Comparison of ENCODE assay signal across 9 cellular contexts in the genomic region with DNA sequence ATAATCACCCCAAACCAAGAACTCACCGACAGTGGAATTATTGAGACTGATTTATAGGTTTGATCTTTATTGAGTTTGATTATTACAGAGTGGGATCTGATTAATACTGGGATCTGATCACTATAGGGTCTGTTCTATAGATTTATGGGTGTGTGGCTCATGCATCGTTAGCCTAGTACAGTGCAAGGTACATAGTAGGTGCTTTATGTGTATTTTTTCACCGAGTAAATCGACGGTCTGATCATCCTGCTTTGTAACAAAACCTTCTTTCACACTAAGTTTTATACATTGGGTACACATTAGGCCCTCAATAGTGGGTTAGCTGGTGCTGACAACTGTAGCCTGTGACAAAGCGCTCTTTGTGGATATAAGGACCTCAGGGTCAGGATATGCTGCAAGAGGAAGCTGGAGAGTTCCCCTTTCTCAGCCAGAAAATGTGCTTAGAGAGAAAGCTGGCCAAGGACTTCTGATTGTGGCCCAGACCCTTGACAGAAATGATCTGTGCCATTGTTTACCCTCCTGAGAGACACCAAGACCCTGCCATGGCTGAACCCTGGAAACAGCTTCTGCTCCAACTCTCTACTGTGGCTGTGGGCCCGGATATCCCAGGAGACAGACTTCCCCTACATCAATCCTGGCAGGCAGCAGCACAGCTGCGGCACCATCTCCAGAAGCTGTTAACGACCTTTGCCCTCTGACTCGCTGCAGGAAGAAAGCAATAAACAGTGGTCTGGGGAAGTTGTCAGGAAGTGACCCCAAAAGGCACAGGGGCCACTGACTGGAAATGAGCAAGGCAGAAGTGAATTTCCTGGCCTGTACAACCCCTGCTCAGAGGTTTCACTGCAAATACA. TPM values are rescaled to one million over a fixed set of nuclear protein-coding genes. Genes with fewer than 3 reads are reported as not detected.
DNase-seq lines count a peak whose midpoint lies in the region; ATAC-seq and FAIRE-seq lines count a peak whose summit lies in the region.
"Had no signal": no experiment of that assay in that cellular context is flagged by ENCODE, and none has a peak within 500 bp of the region (broad histone marks: within the 10 kb centered on the region; RNA-seq: fewer than 3 reads in every experiment).

No MANE protein-coding gene starts in this region.

- peak overlapping the region; percentile 40 for H3K4me2 ChIP-seq in skeletal muscle satellite cell (ENCODE audit: low read length)

- H3K9me3 Mint-ChIP-seq in activated CD4-positive, alpha-beta T cell treated with anti-CD3 and anti-CD28 coated beads, Interleukin-2, amount 10 ng/mL, durations not matched to agents 7 days and 5 days = no peaks in the 10 kb centered on the region

- no peaks in the 10 kb centered on the region for H3K36me3 ChIP-seq in skeletal muscle satellite cell (ENCODE audit: insufficient read depth, low read length)

- FAIRE-seq in HTR-8/SVneo (lab: Jason Lieb, UNC) = no peak

- H3K4me3 ChIP-seq in skeletal muscle satellite cell (ENCODE audit: low read length) = no peak overlapping the region

- H3K4me3 Mint-ChIP-seq in activated CD4-positive, alpha-beta T cell treated with anti-CD3 and anti-CD28 coated beads, Interleukin-2, amount 10 ng/mL, durations not matched to agents 7 days and 5 days = no peak overlapping the region

- ATAC-seq in GM18511 (IDR thresholded peaks at IDR 0.05; ENCODE audit: unreplicated experiment) = no peak

- no peaks in the 10 kb centered on the region for H3K36me3 Mint-ChIP-seq in activated CD4-positive, alpha-beta T cell treated with anti-CD3 and anti-CD28 coated beads, Interleukin-2, amount 10 ng/mL, durations not matched to agents 7 days and 5 days (ENCODE audit: low read depth)

- CTCF ChIA-PET in activated CD4-positive, alpha-beta T cell treated with anti-CD3 and anti-CD28 coated beads, Interleukin-2, amount 10 ng/mL, durations not matched to agents 7 days and 5 days (lab: Charles Lee) = interaction anchor here (0.9 to 1.8 kb wide), 3 partner anchors 13 to 104 kb away, joined by 3 to 4 read pairs (median 4); partner anchors contain the start of gene TPP1

- DNase-seq in HTR-8/SVneo (ENCODE audit: insufficient read length, low spot score) (peak; percentile 22), hippocampal formation (lab: John Stamatoyannopoulos, UW) (peak; percentile 69 to 92), DMS79 treated with DMSO at 0.1 percent for 48 hours (lab: John Stamatoyannopoulos, UW) (no peak), SHP77 (lab: John Stamatoyannopoulos, UW) (no peak)
- DNase-seq in activated CD4-positive, alpha-beta T cell treated with anti-CD3 and anti-CD28 coated beads, Interleukin-2, amount 10 ng/mL, durations not matched to agents 7 days and 5 days = no peak
- DNase-seq: NCI-H345 had no signal

- peaks cover 5% of the 10 kb centered on the region for H3K4me1 Mint-ChIP-seq in activated CD4-positive, alpha-beta T cell treated with anti-CD3 and anti-CD28 coated beads, Interleukin-2, amount 10 ng/mL, durations not matched to agents 7 days and 5 days

- H3K9me3 ChIP-seq in skeletal muscle satellite cell (replicated peaks; ENCODE audit: low read length) = no peaks in the 10 kb centered on the region

- POLR2A ChIA-PET in activated CD4-positive, alpha-beta T cell treated with anti-CD3 and anti-CD28 coated beads, Interleukin-2, amount 10 ng/mL, durations not matched to agents 7 days and 5 days (lab: Charles Lee) = no interaction called here

- no peak overlapping the region for H3K27ac Mint-ChIP-seq in activated CD4-positive, alpha-beta T cell treated with anti-CD3 and anti-CD28 coated beads, Interleukin-2, amount 10 ng/mL, durations not matched to agents 7 days and 5 days

- H3K4me1 ChIP-seq in skeletal muscle satellite cell (ENCODE audit: control insufficient read depth, insufficient read depth, low read length) = peaks cover 23% of the 10 kb centered on the region

- H3K27me3 ChIP-seq in skeletal muscle satellite cell (ENCODE audit: control insufficient read depth, insufficient read depth, low read length) = no peaks in the 10 kb centered on the region

- H3K27me3 Mint-ChIP-seq in activated CD4-positive, alpha-beta T cell treated with anti-CD3 and anti-CD28 coated beads, Interleukin-2, amount 10 ng/mL, durations not matched to agents 7 days and 5 days = no peaks in the 10 kb centered on the region

- peak overlapping the region; percentile 80 for H3K27ac ChIP-seq in angular gyrus (ENCODE audit: low read depth, low read length)

- H3K9ac ChIP-seq in skeletal muscle satellite cell (ENCODE audit: low read depth, low read length) = peak overlapping the region; percentile 4

RNA-seq across cellular contexts. Expression of gene TPP1, which starts 16.1 kb away (rescaled TPM):
- 60.9 and 62.9 TPM in 2 replicates for total RNA-seq in skeletal muscle satellite cell (2012; rRNA removed)
- total RNA-seq in activated CD4-positive, alpha-beta T cell treated with anti-CD3 and anti-CD28 coated beads, Interleukin-2, amount 10 ng/mL, durations not matched to agents 7 days and 5 days = 100 to 1,000 TPM in 1 of 2 experiments, 10 to 100 TPM in 1; 90.1 to 105 TPM

RNA-seq across cellular contexts. Expression of gene DCHS1, which starts 20.3 kb away (rescaled TPM):
- 0.25 and 0.66 TPM in 2 replicates for total RNA-seq in skeletal muscle satellite cell (2012; rRNA removed)
- under 1 TPM; 0.35 to 0.40 TPM for total RNA-seq in activated CD4-positive, alpha-beta T cell treated with anti-CD3 and anti-CD28 coated beads, Interleukin-2, amount 10 ng/mL, durations not matched to agents 7 days and 5 days

RNA-seq across cellular contexts. Expression of gene TAF10, which starts 23.3 kb away (rescaled TPM):
- total RNA-seq in skeletal muscle satellite cell (2012; rRNA removed) = 26.4 and 48.3 TPM in 2 replicates
- 100 to 1,000 TPM; 138 to 156 TPM for total RNA-seq in activated CD4-positive, alpha-beta T cell treated with anti-CD3 and anti-CD28 coated beads, Interleukin-2, amount 10 ng/mL, durations not matched to agents 7 days and 5 days

RNA-seq across cellular contexts. Expression of gene ILK, which starts 31.7 kb away (rescaled TPM):
- total RNA-seq in skeletal muscle satellite cell (2012; rRNA removed) = 125 and 152 TPM in 2 replicates
- 100 to 1,000 TPM; 155 to 163 TPM for total RNA-seq in activated CD4-positive, alpha-beta T cell treated with anti-CD3 and anti-CD28 coated beads, Interleukin-2, amount 10 ng/mL, durations not matched to agents 7 days and 5 days

RNA-seq across cellular contexts. Expression of gene RRP8, which starts 31.9 kb away (rescaled TPM):
- 10.4 and 13.5 TPM in 2 replicates for total RNA-seq in skeletal muscle satellite cell (2012; rRNA removed)
- total RNA-seq in activated CD4-positive, alpha-beta T cell treated with anti-CD3 and anti-CD28 coated beads, Interleukin-2, amount 10 ng/mL, durations not matched to agents 7 days and 5 days = 10 to 100 TPM; 23.0 to 27.1 TPM

Comparison
In these comparisons a context has a peak if more than half of its experiments do, and no peak if none do; other contexts are left out.
1. DNase-seq: peak in HTR-8/SVneo (single experiment) and hippocampal formation (2 of 2); none in DMS79 treated with DMSO at 0.1 percent for 48 hours (single experiment), SHP77 (0 of 2) and activated CD4-positive, alpha-beta T cell treated with anti-CD3 and anti-CD28 coated beads, Interleukin-2, amount 10 ng/mL, durations not matched to agents 7 days and 5 days (single experiment).